22 cellular contexts compared by ENCODE assay signal in genomic region chr1:230107941-230108340, GRCh38. TPM values are rescaled to one million over a fixed set of nuclear protein-coding genes. Genes with fewer than 3 reads are reported as not detected.
A peak's percentile ranks its signal among the peaks of the same experiment; 100 is the strongest.
DNase-seq lines count a peak whose midpoint lies in the region; ATAC-seq and TF ChIP-seq lines count a peak whose summit lies in the region.
"Had no signal": no experiment of that assay in that cellular context is flagged by ENCODE, and none has a peak within 500 bp of the region (broad histone marks: within the 10 kb centered on the region; RNA-seq: fewer than 3 reads in every experiment).

No MANE protein-coding gene starts in this region.

- intact Hi-C loops in prostate gland (cut with DNase I): no loop called here

- H3K9me2 ChIP-seq in OCI-LY1 (ENCODE audit: low read depth, low read length): no peaks in the 10 kb centered on the region

- H3K27me3 Mint-ChIP-seq in activated T-cell treated with anti-CD3 and anti-CD28 coated beads, Interleukin-2, amount 50 U/mL, for 24 hours: no peaks in the 10 kb centered on the region
- H3K27me3 Mint-ChIP-seq: activated naive CD8-positive, alpha-beta T cell treated with anti-CD3 and anti-CD28 coated beads, Interleukin-2, amount 10 ng/mL, durations not matched to agents 7 days and 5 days had no signal

- no peak for TF ChIP-seq CTCF in DND-41 (IDR thresholded peaks at IDR 0.05; ENCODE audit: borderline replicate concordance, extremely low read depth, low read length, poor library complexity, severe bottlenecking)
- no peak for TF ChIP-seq CTCF in OCI-LY1 (IDR thresholded peaks at IDR 0.05; ENCODE audit: low read length)
- no peak for TF ChIP-seq CTCF in prostate gland (IDR thresholded peaks at IDR 0.05)

- no peak overlapping the region for H3K4me3 Mint-ChIP-seq in activated T-cell treated with anti-CD3 and anti-CD28 coated beads, Interleukin-2, amount 50 U/mL, for 24 hours
- H3K4me3 Mint-ChIP-seq: activated naive CD8-positive, alpha-beta T cell treated with anti-CD3 and anti-CD28 coated beads, Interleukin-2, amount 10 ng/mL, durations not matched to agents 7 days and 5 days; neural crest cell had no signal

- H3K9me3 ChIP-seq in DND-41 (ENCODE audit: insufficient read depth, low read length, severe bottlenecking): no peaks in the 10 kb centered on the region
- no peaks in the 10 kb centered on the region for H3K9me3 ChIP-seq in OCI-LY1 (ENCODE audit: low read length)
- H3K9me3 ChIP-seq in prostate gland: no peaks in the 10 kb centered on the region
- H3K9me3 ChIP-seq: esophagus muscularis mucosa, right atrium auricular region, spleen had no signal

- ATAC-seq in DND-41 (ENCODE audit: insufficient read depth, low read depth): no peak
- ATAC-seq in left lobe of liver: peak; percentile 49
- no peak for ATAC-seq in GM21423 (IDR thresholded peaks at IDR 0.05; ENCODE audit: unreplicated experiment)

- H3K4me1 ChIP-seq in DND-41 (ENCODE audit: insufficient read depth, low read length): peaks cover 100% of the 10 kb centered on the region
- peaks cover 90% of the 10 kb centered on the region for H3K4me1 ChIP-seq in OCI-LY1 (ENCODE audit: insufficient read depth, low read length, severe bottlenecking)
- H3K4me1 ChIP-seq in prostate gland (replicated peaks): peaks cover 13% of the 10 kb centered on the region

- WGBS in prostate gland: 76% methylated on average over 6 of the region's 6 CpGs

- H3K27ac Mint-ChIP-seq in activated T-cell treated with anti-CD3 and anti-CD28 coated beads, Interleukin-2, amount 50 U/mL, for 24 hours: peak overlapping the region; percentile 98

- no peak for TF ChIP-seq POLR2A in prostate gland (IDR thresholded peaks at IDR 0.05)

- no peak for DNase-seq in activated T-cell treated with anti-CD3 and anti-CD28 coated beads, Interleukin-2, amount 50 U/mL, for 24 hours
- DNase-seq in activated T-cell treated with anti-CD3 and anti-CD28 coated beads, Interleukin-2, amount 50 U/mL, for 1 hour: no peak
- DNase-seq in DND-41 (no peak), left lobe of liver (ENCODE audit: low spot score) (peak; percentile 84), NCI-H187 treated with DMSO at 0.1 percent for 48 hours (lab: John Stamatoyannopoulos, UW) (no peak), prostate gland (ENCODE audit: low spot score) (no peak)
- DNase-seq: activated CD4-positive, CD25-positive, alpha-beta regulatory T cell; activated CD8-positive, alpha-beta memory T cell treated with anti-CD3 and anti-CD28 coated beads for 24 hours; activated naive CD8-positive, alpha-beta T cell treated with anti-CD3 and anti-CD28 coated beads, Interleukin-2, amount 10 ng/mL, durations not matched to agents 7 days and 5 days; dermis blood vessel endothelial cell; KG1; mammary epithelial cell; NCI-H146; SHP77 treated with DMSO at 0.1 percent for 48 hours; spleen had no signal

- H3K79me2 ChIP-seq in DND-41 (ENCODE audit: insufficient read depth, low read length) (peaks cover 96% of the 10 kb centered on the region), OCI-LY1 (ENCODE audit: insufficient read depth, low read length) (peaks cover 26% of the 10 kb centered on the region)
- H3K79me2 ChIP-seq: parathyroid adenoma had no signal

- H3K4me3 ChIP-seq in DND-41 (ENCODE audit: low read depth in 1 of 2, low read length in 2 of 2): no peak overlapping the region
- no peak overlapping the region for H3K4me3 ChIP-seq in OCI-LY1 (ENCODE audit: low read depth, low read length, poor library complexity, severe bottlenecking)
- no peak overlapping the region for H3K4me3 ChIP-seq in prostate gland
- H3K4me3 ChIP-seq: esophagus muscularis mucosa, right atrium auricular region, spleen had no signal

- H3K36me3 ChIP-seq in DND-41 (ENCODE audit: insufficient read depth, low read length) (peaks cover 58% of the 10 kb centered on the region), OCI-LY1 (ENCODE audit: insufficient read depth, low read length) (no peaks in the 10 kb centered on the region), prostate gland (no peaks in the 10 kb centered on the region)
- H3K36me3 ChIP-seq: esophagus muscularis mucosa, right atrium auricular region, spleen had no signal

- H3K9me3 Mint-ChIP-seq in activated T-cell treated with anti-CD3 and anti-CD28 coated beads, Interleukin-2, amount 50 U/mL, for 24 hours: no peaks in the 10 kb centered on the region
- H3K9me3 Mint-ChIP-seq: activated naive CD8-positive, alpha-beta T cell treated with anti-CD3 and anti-CD28 coated beads, Interleukin-2, amount 10 ng/mL, durations not matched to agents 7 days and 5 days; neural crest cell had no signal

- H2AFZ ChIP-seq in DND-41 (ENCODE audit: low read depth, low read length): no peak overlapping the region
- no peak overlapping the region for H2AFZ ChIP-seq in OCI-LY1 (ENCODE audit: low read length)
- H2AFZ ChIP-seq: parathyroid adenoma had no signal

- H3K27me3 ChIP-seq in DND-41 (ENCODE audit: insufficient read depth, low read length, poor library complexity): no peaks in the 10 kb centered on the region
- no peaks in the 10 kb centered on the region for H3K27me3 ChIP-seq in OCI-LY1 (ENCODE audit: insufficient read depth, low read length)
- no peaks in the 10 kb centered on the region for H3K27me3 ChIP-seq in prostate gland (replicated peaks; ENCODE audit: insufficient read depth)
- H3K27me3 ChIP-seq: esophagus muscularis mucosa, right atrium auricular region, spleen had no signal

- peaks cover 53% of the 10 kb centered on the region for H3K36me3 Mint-ChIP-seq in activated T-cell treated with anti-CD3 and anti-CD28 coated beads, Interleukin-2, amount 50 U/mL, for 24 hours (ENCODE audit: low read depth)

- H3K4me2 ChIP-seq in DND-41 (ENCODE audit: insufficient read depth, low read length) (peak overlapping the region; percentile 51; the same call in 1 of the 2 replicates), OCI-LY1 (ENCODE audit: low read length) (no peak overlapping the region)

- peaks cover 99% of the 10 kb centered on the region for H3K4me1 Mint-ChIP-seq in activated T-cell treated with anti-CD3 and anti-CD28 coated beads, Interleukin-2, amount 50 U/mL, for 24 hours (ENCODE audit: low read depth)

- H3K9ac ChIP-seq in DND-41 (ENCODE audit: low read depth, low read length) (peak overlapping the region; percentile 42; the same call in 1 of the 2 replicates), OCI-LY1 (ENCODE audit: low read length) (no peak overlapping the region)
- H3K9ac ChIP-seq: parathyroid adenoma had no signal

- H3F3A ChIP-seq in OCI-LY1 (ENCODE audit: insufficient read depth, low read length): 0 out of 2 replicates have a peak, but pooled peaks cover 5% of the 10 kb centered on the region

- peaks cover 64% of the 10 kb centered on the region for H4K20me1 ChIP-seq in DND-41 (ENCODE audit: insufficient read depth, low read length)
- H4K20me1 ChIP-seq in OCI-LY1 (ENCODE audit: insufficient read depth, low read length): no peaks in the 10 kb centered on the region

- H3K27ac ChIP-seq in DND-41 (ENCODE audit: low read length) (peak overlapping the region; percentile 86), OCI-LY1 (ENCODE audit: low read depth, low read length, poor library complexity, severe bottlenecking) (peak overlapping the region; percentile 55), prostate gland (no peak overlapping the region)
- H3K27ac ChIP-seq: C4-2B, parathyroid adenoma, right atrium auricular region had no signal

RNA-seq across cellular contexts. Expression of gene GALNT2, which starts 40.9 kb away (rescaled TPM):
- 83.7 TPM for total RNA-seq in left lobe of liver
- total RNA-seq in prostate gland: 100 to 1,000 TPM in 1 of 2 donors, 10 to 100 TPM in 1; 34.1 to 125 TPM

Comparison
In these comparisons a context has a peak if more than half of its experiments do, and no peak if none do; other contexts are left out.
1. H3K27ac ChIP-seq: peak in DND-41 (single experiment) and OCI-LY1 (single experiment); none in prostate gland (0 of 2).